In genomic region chr2:241500431-241500975, GRCh38 we compare ENCODE assay signal across 18 cellular contexts. TPM values are rescaled to one million over a fixed set of nuclear protein-coding genes. Genes with fewer than 3 reads are reported as not detected.
A peak's percentile ranks its signal among the peaks of the same experiment; 100 is the strongest.
DNase-seq lines count a peak whose midpoint lies in the region; TF ChIP-seq lines count a peak whose summit lies in the region.
"Had no signal": no experiment of that assay in that cellular context is flagged by ENCODE, and none has a peak within 500 bp of the region (broad histone marks: within the 10 kb centered on the region; RNA-seq: fewer than 3 reads in every experiment).

No MANE protein-coding gene starts in this region.

- no peak overlapping the region for H3K4me2 ChIP-seq in neural progenitor cell
- H3K4me2 ChIP-seq: PC-9 had no signal

- no peaks in the 10 kb centered on the region for H3K9me3 Mint-ChIP-seq in activated CD4-positive, alpha-beta T cell treated with anti-CD3 and anti-CD28 coated beads, Interleukin-2, amount 10 ng/mL, durations not matched to agents 7 days and 5 days
- H3K9me3 Mint-ChIP-seq in neural progenitor cell: no peaks in the 10 kb centered on the region

- H4K20me1 ChIP-seq in neural progenitor cell (ENCODE audit: low read depth): peaks cover 48% of the 10 kb centered on the region

- H3K36me3 ChIP-seq in neural progenitor cell (no peaks in the 10 kb centered on the region), spleen (peaks cover 0 to 77% (median 41%) of the 10 kb centered on the region in 6 donors)

- POLR2A ChIA-PET in activated CD4-positive, alpha-beta T cell treated with anti-CD3 and anti-CD28 coated beads, Interleukin-2, amount 10 ng/mL, durations not matched to agents 7 days and 5 days (lab: Charles Lee): no interaction called here

- H3K4me3 ChIP-seq in neural progenitor cell: no peak overlapping the region
- no peak overlapping the region for H3K4me3 ChIP-seq in spleen
- H3K4me3 ChIP-seq: PC-9, SK-N-MC had no signal

- CTCF ChIA-PET in activated CD4-positive, alpha-beta T cell treated with anti-CD3 and anti-CD28 coated beads, Interleukin-2, amount 10 ng/mL, durations not matched to agents 7 days and 5 days (lab: Charles Lee): no interaction called here

- H3F3A ChIP-seq in neural progenitor cell (ENCODE audit: low read depth): no peaks in the 10 kb centered on the region

- H3K79me2 ChIP-seq in neural progenitor cell (ENCODE audit: low read depth): peaks cover 42% of the 10 kb centered on the region

- H3K27me3 Mint-ChIP-seq in activated CD4-positive, alpha-beta T cell treated with anti-CD3 and anti-CD28 coated beads, Interleukin-2, amount 10 ng/mL, durations not matched to agents 7 days and 5 days: no peaks in the 10 kb centered on the region
- peaks cover 3% of the 10 kb centered on the region for H3K27me3 Mint-ChIP-seq in neural progenitor cell (ENCODE audit: insufficient read depth, low read depth)

- intact Hi-C loops in spleen (cut with DNase I; ENCODE audit: low total_unique reads): no loop called here

- H3K27me3 ChIP-seq in neural progenitor cell (no peaks in the 10 kb centered on the region), spleen (replicated peaks in 1 of 7) (no peaks in the 10 kb centered on the region)

- WGBS in spleen, 5 donors: 89 to 97% (median 94%) methylated on average over 8 to 12 of the region's 12 CpGs

- H3K4me3 Mint-ChIP-seq in activated CD4-positive, alpha-beta T cell treated with anti-CD3 and anti-CD28 coated beads, Interleukin-2, amount 10 ng/mL, durations not matched to agents 7 days and 5 days: no peak overlapping the region
- no peak overlapping the region for H3K4me3 Mint-ChIP-seq in neural progenitor cell

- H3K4me1 ChIP-seq in neural progenitor cell (no peaks in the 10 kb centered on the region), spleen (peaks cover 0 to 20% (median 8%) of the 10 kb centered on the region in 6 donors)

- no peaks in the 10 kb centered on the region for H3K9me3 ChIP-seq in neural progenitor cell (ENCODE audit: low read depth)
- H3K9me3 ChIP-seq in spleen: no peaks in the 10 kb centered on the region

- H3K27ac Mint-ChIP-seq in activated CD4-positive, alpha-beta T cell treated with anti-CD3 and anti-CD28 coated beads, Interleukin-2, amount 10 ng/mL, durations not matched to agents 7 days and 5 days: peak overlapping the region; percentile 9
- peak overlapping the region; percentile 50 for H3K27ac Mint-ChIP-seq in neural progenitor cell

- DNase-seq in activated CD4-positive, alpha-beta T cell treated with anti-CD3 and anti-CD28 coated beads, Interleukin-2, amount 10 ng/mL, durations not matched to agents 7 days and 5 days: no peak
- DNase-seq in activated CD4-positive, alpha-beta T cell treated with anti-CD3 and anti-CD28 coated beads, Interleukin-2, amount 50 U/mL, for 4 hours: no peak
- DNase-seq in NCI-H69 (lab: John Stamatoyannopoulos, UW): peak; percentile 32
- DNase-seq in neural progenitor cell (ENCODE audit: low spot score): no peak
- DNase-seq in spleen: peak; percentile 60
- DNase-seq in stimulated activated CD4-positive, alpha-beta T cell treated with anti-CD3 and anti-CD28 coated beads, Interleukin-1b, Interleukin-23, amount 100 ng/mL, for 48 hours: no peak
- DNase-seq in activated CD4-positive, CD25-positive, alpha-beta regulatory T cell (lab: John Stamatoyannopoulos, UW): no peak
- DNase-seq: 8988T; KBM-7; MV-4-11; NCI-H1105; NCI-H1930; NCI-H524; NK-92 treated with Interleukin-12 subunit alpha and Interleukin-12 subunit beta, amount 100 ng/mL, for 24 hours; PC-9; SHP77 treated with DMSO at 0.1 percent for 48 hours had no signal

- no peaks in the 10 kb centered on the region for H3K4me1 Mint-ChIP-seq in activated CD4-positive, alpha-beta T cell treated with anti-CD3 and anti-CD28 coated beads, Interleukin-2, amount 10 ng/mL, durations not matched to agents 7 days and 5 days
- H3K4me1 Mint-ChIP-seq in neural progenitor cell: peaks cover 2% of the 10 kb centered on the region

- no peak for TF ChIP-seq POLR2A in spleen (IDR thresholded peaks at IDR 0.05)

- peaks cover 5% of the 10 kb centered on the region for H3K36me3 Mint-ChIP-seq in activated CD4-positive, alpha-beta T cell treated with anti-CD3 and anti-CD28 coated beads, Interleukin-2, amount 10 ng/mL, durations not matched to agents 7 days and 5 days (ENCODE audit: low read depth)
- peaks cover 5% of the 10 kb centered on the region for H3K36me3 Mint-ChIP-seq in neural progenitor cell

- H2AFZ ChIP-seq in neural progenitor cell (replicated peaks): no peak overlapping the region
- H2AFZ ChIP-seq: PC-9 had no signal

- no peak for TF ChIP-seq CTCF in neural progenitor cell (IDR thresholded peaks at IDR 0.05)
- TF ChIP-seq CTCF in spleen (IDR thresholded peaks at IDR 0.05 in 8 of 11, conservative IDR thresholded peaks at IDR 0.05 in 3 of 11): no peak

- no peak overlapping the region for H3K27ac ChIP-seq in neural progenitor cell
- H3K27ac ChIP-seq in spleen: no peak overlapping the region
- H3K27ac ChIP-seq: HL-60, PC-9 had no signal

- H3K9ac ChIP-seq in neural progenitor cell: no peak overlapping the region

RNA-seq across cellular contexts. Expression of gene STK25, which starts 7.9 kb away (rescaled TPM):
- 100 to 1,000 TPM; 133 to 135 TPM for total RNA-seq in activated CD4-positive, alpha-beta T cell treated with anti-CD3 and anti-CD28 coated beads, Interleukin-2, amount 10 ng/mL, durations not matched to agents 7 days and 5 days
- total RNA-seq in neural progenitor cell (ENCODE audit: low replicate concordance): 164 and 378 TPM in 2 replicates
- total RNA-seq in spleen: 100 to 1,000 TPM; 127 to 217 (median 167) TPM
- 100 to 1,000 TPM; 133 to 254 (median 213) TPM for polyA plus RNA-seq in spleen

RNA-seq across cellular contexts. Expression of gene BOK, which starts 58.0 kb away (rescaled TPM):
- total RNA-seq in activated CD4-positive, alpha-beta T cell treated with anti-CD3 and anti-CD28 coated beads, Interleukin-2, amount 10 ng/mL, durations not matched to agents 7 days and 5 days: not detected
- total RNA-seq in neural progenitor cell (ENCODE audit: low replicate concordance) (2.0 and 5.5 TPM in 2 replicates), spleen (10 to 100 TPM in 4 of 7 donors, 1 to 10 TPM in 3; 6.5 to 19.4 (median 13.0) TPM)
- 1 to 10 TPM; 3.0 to 7.2 (median 4.5) TPM for polyA plus RNA-seq in spleen

Comparison
In these comparisons a context has a peak if more than half of its experiments do, and no peak if none do; other contexts are left out.
1. DNase-seq: peak in NCI-H69 (single experiment) and spleen (single experiment); none in activated CD4-positive, alpha-beta T cell treated with anti-CD3 and anti-CD28 coated beads, Interleukin-2, amount 10 ng/mL, durations not matched to agents 7 days and 5 days (single experiment), activated CD4-positive, alpha-beta T cell treated with anti-CD3 and anti-CD28 coated beads, Interleukin-2, amount 50 U/mL, for 4 hours (0 of 2), neural progenitor cell (single experiment), stimulated activated CD4-positive, alpha-beta T cell treated with anti-CD3 and anti-CD28 coated beads, Interleukin-1b, Interleukin-23, amount 100 ng/mL, for 48 hours (single experiment) and activated CD4-positive, CD25-positive, alpha-beta regulatory T cell (0 of 4).